ENCODE assay signal across 1 cellular context in the genomic region with DNA sequence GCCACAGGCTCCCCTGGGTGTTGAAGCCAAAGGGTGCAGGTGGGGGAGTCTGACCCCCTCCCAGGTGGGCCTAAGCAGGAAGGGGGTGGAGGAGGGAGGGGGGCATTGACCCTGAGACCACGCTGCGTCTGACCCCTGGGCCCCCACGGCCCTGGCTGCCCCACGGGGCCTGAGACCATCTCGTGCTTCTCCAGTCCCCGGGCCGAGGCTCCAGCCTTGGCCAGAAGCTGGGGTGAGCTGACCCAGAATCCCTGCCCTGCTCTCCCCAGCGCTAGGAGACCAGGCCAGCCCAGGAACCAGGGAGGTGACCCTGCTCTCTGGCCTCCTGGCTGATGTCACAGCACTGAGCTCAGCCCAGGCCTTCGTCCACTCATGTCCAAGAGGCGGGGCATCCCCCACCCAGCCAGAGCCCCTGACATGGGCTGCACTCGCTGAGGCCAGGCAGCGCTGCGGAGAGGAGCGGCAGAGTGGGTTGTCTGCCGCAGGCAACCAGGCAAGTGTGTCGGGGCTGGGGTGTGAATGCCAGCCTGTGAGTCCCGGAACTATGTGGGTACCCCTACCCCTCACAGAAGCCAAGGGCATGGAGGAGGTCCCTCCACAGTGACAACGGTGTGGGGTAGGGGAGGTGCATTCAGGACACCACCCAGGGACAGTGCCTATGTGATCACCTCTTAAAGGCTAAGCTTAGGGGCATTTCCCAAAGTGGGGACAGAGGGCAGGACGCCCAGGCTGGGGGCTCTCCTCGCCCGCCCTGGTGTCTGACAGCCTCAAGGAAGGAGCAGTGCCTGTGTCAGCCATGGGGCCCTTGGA.
A peak's percentile ranks its signal among the peaks of the same experiment; 100 is the strongest.
TF ChIP-seq lines count a peak whose summit lies in the region.

No MANE protein-coding gene starts in this region.

TF ChIP-seq in GM12878, 131 proteins besides CTCF, POLR2A, EP300 and RAD21:
- TF ChIP-seq MEF2B (IDR thresholded peaks at IDR 0.05; ENCODE audit: partially characterized antibody, poor library complexity, severe bottlenecking) (no peak), POLR2AphosphoS5 (IDR thresholded peaks at IDR 0.05; ENCODE audit: low read length) (0 out of 2 replicates have a peak, but pooled peaks have one; percentile 50), MLLT1 (IDR thresholded peaks at IDR 0.05) (no peak), MYB (IDR thresholded peaks at IDR 0.05; ENCODE audit: borderline replicate concordance, low read depth, low read length) (no peak)
